8 cellular contexts compared by ENCODE assay signal in the genomic region with DNA sequence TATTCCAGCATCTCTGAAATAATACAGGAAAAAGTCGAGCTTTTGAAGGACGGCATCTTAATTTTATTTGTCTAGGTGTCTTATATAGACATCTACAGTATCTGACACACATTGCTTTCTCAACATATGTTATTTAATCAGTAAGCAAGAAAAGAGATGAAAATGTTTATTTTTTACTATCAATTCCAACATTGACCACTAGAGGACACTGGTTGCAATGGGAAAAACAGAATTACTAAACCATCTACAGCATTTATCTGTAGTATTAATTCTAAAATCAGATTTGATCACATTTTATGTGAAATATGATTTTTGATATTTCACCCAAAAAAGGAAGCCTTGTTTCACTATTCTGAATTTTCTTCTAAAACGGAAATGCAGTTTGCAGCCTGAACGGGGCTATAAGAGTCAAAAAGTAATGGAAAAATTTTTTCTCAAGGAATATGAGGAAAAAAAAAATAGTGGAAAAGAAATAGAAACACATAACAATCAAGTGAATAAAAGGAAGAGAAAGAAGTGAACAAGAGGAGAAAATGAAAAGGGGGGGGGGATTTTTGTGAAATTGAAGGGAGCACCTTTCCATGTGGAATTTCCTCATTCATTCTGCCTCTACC.
DNase-seq lines count a peak whose midpoint lies in the region; ATAC-seq, FAIRE-seq and TF ChIP-seq lines count a peak whose summit lies in the region.

No MANE protein-coding gene starts in this region.

- H2AFZ ChIP-seq in SU-DHL-6 (ENCODE audit: low read depth, low read length, severe bottlenecking) (no peak overlapping the region), hepatocyte (no peak overlapping the region)

- no peaks in the 10 kb centered on the region for H4K20me1 ChIP-seq in SU-DHL-6 (ENCODE audit: low read depth, low read length)
- no peaks in the 10 kb centered on the region for H4K20me1 ChIP-seq in hepatocyte (ENCODE audit: insufficient read depth, poor library complexity, severe bottlenecking)

- TF ChIP-seq CTCF in GM12874 (IDR thresholded peaks at IDR 0.05; ENCODE audit: insufficient read depth, low read depth, low read length) (peak; percentile 56), SU-DHL-6 (IDR thresholded peaks at IDR 0.05; ENCODE audit: insufficient read depth, low read length, poor library complexity, severe bottlenecking) (peak; percentile 75), hepatocyte (IDR thresholded peaks at IDR 0.05; ENCODE audit: poor library complexity) (peak; percentile 80)

- H3K79me2 ChIP-seq in SU-DHL-6 (ENCODE audit: insufficient read depth, low read length), result no peaks in the 10 kb centered on the region
- H3K79me2 ChIP-seq in hepatocyte, result no peaks in the 10 kb centered on the region

- H3K9me2 ChIP-seq in SU-DHL-6 (replicated peaks; ENCODE audit: insufficient read depth, low read length) (no peaks in the 10 kb centered on the region), hepatocyte (replicated peaks; ENCODE audit: insufficient read depth) (no peaks in the 10 kb centered on the region)

- H3K4me2 ChIP-seq in SU-DHL-6 (ENCODE audit: low read depth, low read length, poor library complexity, severe bottlenecking) (no peak overlapping the region), hepatocyte (no peak overlapping the region)

- no peaks in the 10 kb centered on the region for H3K4me1 ChIP-seq in hepatocyte (ENCODE audit: insufficient read depth)

- H3K9me3 ChIP-seq in SU-DHL-6 (ENCODE audit: insufficient read depth, low read length) (no peaks in the 10 kb centered on the region), hepatocyte (ENCODE audit: low read depth) (no peaks in the 10 kb centered on the region)

- H3K36me3 ChIP-seq in SU-DHL-6 (ENCODE audit: low read length) (no peaks in the 10 kb centered on the region), hepatocyte (replicated peaks; ENCODE audit: insufficient read depth, low read depth) (no peaks in the 10 kb centered on the region)

- H3K27me3 ChIP-seq in SU-DHL-6 (ENCODE audit: low read length), result no peaks in the 10 kb centered on the region; the same call in 1 of the 2 replicates
- no peaks in the 10 kb centered on the region for H3K27me3 ChIP-seq in hepatocyte

- H3K4me3 ChIP-seq in SU-DHL-6 (ENCODE audit: insufficient read depth, low read length, poor library complexity, severe bottlenecking), result no peak overlapping the region
- H3K4me3 ChIP-seq in hepatocyte, result no peak overlapping the region

- H3K27ac ChIP-seq in SU-DHL-6 (ENCODE audit: low read depth, low read length), result no peak overlapping the region
- H3K27ac ChIP-seq in hepatocyte, result no peak overlapping the region

- 28% methylated on average over 4 of the region's 4 CpGs for WGBS in hepatocyte (ENCODE audit: low lambda C conversion rate, missing lambda C conversion rate)

- ATAC-seq in HG03108 (IDR thresholded peaks at IDR 0.05; ENCODE audit: unreplicated experiment), result no peak
- ATAC-seq in HG03442 (IDR thresholded peaks at IDR 0.05; ENCODE audit: unreplicated experiment), result no peak

- no peaks in the 10 kb centered on the region for H3F3A ChIP-seq in SU-DHL-6 (ENCODE audit: insufficient read depth)

- DNase-seq in hepatocyte (ENCODE audit: low spot score) (no peak), 8988T (no peak)
- DNase-seq in stimulated activated CD8-positive, alpha-beta memory T cell treated with anti-CD3 and anti-CD28 coated beads, Interleukin-4, amount 100 ng/mL, for 48 hours, result no peak

- H3K9ac ChIP-seq in SU-DHL-6 (ENCODE audit: low read length), result no peak overlapping the region

- FAIRE-seq in A204.1 (lab: Jason Lieb, UNC), result peak; percentile 95
